In the genomic region with DNA sequence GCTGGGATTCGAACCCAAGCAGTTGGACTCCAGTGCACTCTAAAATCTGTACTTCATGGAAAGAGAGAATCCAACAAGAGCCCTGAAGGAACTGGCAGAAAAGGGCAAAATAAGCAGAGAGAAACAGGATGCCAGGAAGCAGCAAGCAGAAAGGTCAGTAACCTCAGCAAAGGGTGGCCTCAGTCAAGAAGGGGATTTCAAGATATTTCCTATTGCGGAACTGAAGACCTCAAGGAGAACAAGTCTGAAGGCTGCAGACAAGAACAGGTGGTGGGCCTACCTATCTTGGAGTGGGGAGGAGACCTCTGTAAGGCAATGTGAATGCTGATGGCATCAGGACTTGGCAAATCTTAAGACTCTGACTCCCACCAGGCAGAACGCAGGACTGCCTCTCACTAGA, we compare ENCODE assay signal across 15 cellular contexts. TPM values are rescaled to one million over a fixed set of nuclear protein-coding genes. Genes with fewer than 3 reads are reported as not detected.
DNase-seq lines count a peak whose midpoint lies in the region; ATAC-seq and TF ChIP-seq lines count a peak whose summit lies in the region.
"Had no signal": no experiment of that assay in that cellular context is flagged by ENCODE, and none has a peak within 500 bp of the region (broad histone marks: within the 10 kb centered on the region; RNA-seq: fewer than 3 reads in every experiment).

No MANE protein-coding gene starts in this region.

- peak; percentile 57 for DNase-seq in GM12864 (ENCODE audit: low read depth)
- DNase-seq in activated naive CD4-positive, alpha-beta T cell treated with anti-CD3 and anti-CD28 coated beads, Interleukin-2, amount 50 U/mL, for 16 hours, result no peak
- no peak for DNase-seq in islet precursor cell
- DNase-seq in left lobe of liver (ENCODE audit: low spot score), result no peak
- DNase-seq in WTC11 (ENCODE audit: low spot score), result no peak
- DNase-seq: GF-D8, NCI-H510A had no signal

- H3K27ac Mint-ChIP-seq in WTC11, result no peak overlapping the region
- H3K27ac Mint-ChIP-seq: endodermal cell, immature natural killer cell had no signal

- CTCF ChIA-PET in WTC11 (lab: Charles Lee), result interaction anchor here (0.6 to 2.2 kb wide), 26 partner anchors 8 to 577 kb away, joined by 3 to 17 read pairs (median 3); a partner anchor contains a TSS

- POLR2A ChIA-PET in WTC11 (lab: Charles Lee), result no interaction called here

- no peaks in the 10 kb centered on the region for H3K4me1 Mint-ChIP-seq in WTC11
- H3K4me1 Mint-ChIP-seq: endodermal cell had no signal

- H3K27me3 Mint-ChIP-seq in WTC11 (ENCODE audit: low read depth), result no peaks in the 10 kb centered on the region

- ATAC-seq in GM19351 (IDR thresholded peaks at IDR 0.05; ENCODE audit: unreplicated experiment), result peak; percentile 20
- peak; percentile 30 for ATAC-seq in HG02798 (IDR thresholded peaks at IDR 0.05; ENCODE audit: poor library complexity, unreplicated experiment)
- ATAC-seq in HG03558 (IDR thresholded peaks at IDR 0.05; ENCODE audit: extremely low read depth, unreplicated experiment), result peak; percentile 25
- ATAC-seq in left lobe of liver, result no peak
- ATAC-seq in WTC11, result no peak

- TF ChIP-seq CTCF in GM12864 (IDR thresholded peaks at IDR 0.05; ENCODE audit: low read depth, low read length, missing control alignments) (no peak), WTC11 (IDR thresholded peaks at IDR 0.05) (no peak)

- no peaks in the 10 kb centered on the region for H3K9me3 Mint-ChIP-seq in WTC11
- H3K9me3 Mint-ChIP-seq: endodermal cell, immature natural killer cell had no signal

- H3K36me3 Mint-ChIP-seq in WTC11, result peaks cover 12% of the 10 kb centered on the region

- no peak overlapping the region; the same call in 1 of the 2 replicates for H3K4me3 ChIP-seq in GM12864 (ENCODE audit: low read depth, low read length)
- H3K4me3 ChIP-seq: BLaER1, heart left ventricle, transverse colon had no signal

- no peak overlapping the region for H3K4me3 Mint-ChIP-seq in WTC11
- H3K4me3 Mint-ChIP-seq: endodermal cell, immature natural killer cell had no signal

TF ChIP-seq in WTC11, 78 proteins besides CTCF, POLR2A, EP300 and RAD21:
- no peak for TF ChIP-seq CBFB (CRISPR knock-in tag; IDR thresholded peaks at IDR 0.05; ENCODE audit: low read depth)
- no peak for TF ChIP-seq EMX1 (CRISPR knock-in tag; IDR thresholded peaks at IDR 0.05)
- TF ChIP-seq, protein P1, sequence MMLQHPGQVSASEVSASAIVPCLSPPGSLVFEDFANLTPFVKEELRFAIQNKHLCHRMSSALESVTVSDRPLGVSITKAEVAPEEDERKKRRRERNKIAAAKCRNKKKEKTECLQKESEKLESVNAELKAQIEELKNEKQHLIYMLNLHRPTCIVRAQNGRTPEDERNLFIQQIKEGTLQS (CRISPR knock-in tag; conservative IDR thresholded peaks at IDR 0.05), result no peak
- TF ChIP-seq ZNF121 (CRISPR knock-in tag; IDR thresholded peaks at IDR 0.05), result no peak
- TF ChIP-seq, protein P2, sequence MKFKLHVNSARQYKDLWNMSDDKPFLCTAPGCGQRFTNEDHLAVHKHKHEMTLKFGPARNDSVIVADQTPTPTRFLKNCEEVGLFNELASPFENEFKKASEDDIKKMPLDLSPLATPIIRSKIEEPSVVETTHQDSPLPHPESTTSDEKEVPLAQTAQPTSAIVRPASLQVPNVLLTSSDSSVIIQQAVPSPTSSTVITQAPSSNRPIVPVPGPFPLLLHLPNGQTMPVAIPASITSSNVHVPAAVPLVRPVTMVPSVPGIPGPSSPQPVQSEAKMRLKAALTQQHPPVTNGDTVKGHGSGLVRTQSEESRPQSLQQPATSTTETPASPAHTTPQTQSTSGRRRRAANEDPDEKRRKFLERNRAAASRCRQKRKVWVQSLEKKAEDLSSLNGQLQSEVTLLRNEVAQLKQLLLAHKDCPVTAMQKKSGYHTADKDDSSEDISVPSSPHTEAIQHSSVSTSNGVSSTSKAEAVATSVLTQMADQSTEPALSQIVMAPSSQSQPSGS (CRISPR knock-in tag; IDR thresholded peaks at IDR 0.05; ENCODE audit: borderline replicate concordance, low read depth), result no peak
- TF ChIP-seq, protein P3, sequence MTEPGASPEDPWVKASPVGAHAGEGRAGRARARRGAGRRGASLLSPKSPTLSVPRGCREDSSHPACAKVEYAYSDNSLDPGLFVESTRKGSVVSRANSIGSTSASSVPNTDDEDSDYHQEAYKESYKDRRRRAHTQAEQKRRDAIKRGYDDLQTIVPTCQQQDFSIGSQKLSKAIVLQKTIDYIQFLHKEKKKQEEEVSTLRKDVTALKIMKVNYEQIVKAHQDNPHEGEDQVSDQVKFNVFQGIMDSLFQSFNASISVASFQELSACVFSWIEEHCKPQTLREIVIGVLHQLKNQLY (CRISPR knock-in tag; IDR thresholded peaks at IDR 0.05), result no peak
- TF ChIP-seq SMAD3 (CRISPR knock-in tag; IDR thresholded peaks at IDR 0.05; ENCODE audit: borderline replicate concordance), result no peak
- TF ChIP-seq, protein P4, sequence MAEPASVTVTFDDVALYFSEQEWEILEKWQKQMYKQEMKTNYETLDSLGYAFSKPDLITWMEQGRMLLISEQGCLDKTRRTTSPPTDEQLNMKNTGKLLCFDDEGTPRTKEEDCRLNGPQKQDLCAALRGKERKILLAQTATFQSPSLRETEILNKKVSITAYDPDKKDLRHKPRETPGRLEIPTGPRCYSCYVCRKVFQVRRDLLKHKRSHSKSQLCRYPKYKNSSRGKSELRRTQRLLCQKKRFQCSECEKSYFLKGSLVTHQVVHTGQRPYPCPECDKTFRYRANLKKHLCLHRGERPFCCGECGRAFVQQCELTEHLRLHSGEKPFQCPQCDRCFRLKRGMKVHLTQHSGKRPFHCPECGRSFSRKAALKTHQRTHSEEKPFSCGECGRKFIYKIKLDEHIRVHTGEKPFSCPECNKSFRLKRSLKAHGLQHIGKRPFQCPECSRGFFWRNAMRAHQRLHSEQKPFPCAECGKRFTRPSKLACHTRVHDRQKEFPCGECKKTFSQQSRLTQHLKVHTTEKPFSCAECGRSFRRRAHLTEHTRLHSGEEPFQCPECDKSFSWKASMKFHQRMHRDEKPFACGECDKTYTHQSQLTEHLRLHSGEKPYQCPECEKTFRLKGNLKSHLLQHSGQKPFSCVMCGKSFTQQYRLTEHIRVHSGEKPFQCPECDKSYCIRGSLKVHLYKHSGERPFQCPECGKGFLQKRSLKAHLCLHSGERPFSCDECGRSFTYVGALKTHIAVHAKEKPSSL (CRISPR knock-in tag; conservative IDR thresholded peaks at IDR 0.05), result no peak
- TF ChIP-seq, protein P5, sequence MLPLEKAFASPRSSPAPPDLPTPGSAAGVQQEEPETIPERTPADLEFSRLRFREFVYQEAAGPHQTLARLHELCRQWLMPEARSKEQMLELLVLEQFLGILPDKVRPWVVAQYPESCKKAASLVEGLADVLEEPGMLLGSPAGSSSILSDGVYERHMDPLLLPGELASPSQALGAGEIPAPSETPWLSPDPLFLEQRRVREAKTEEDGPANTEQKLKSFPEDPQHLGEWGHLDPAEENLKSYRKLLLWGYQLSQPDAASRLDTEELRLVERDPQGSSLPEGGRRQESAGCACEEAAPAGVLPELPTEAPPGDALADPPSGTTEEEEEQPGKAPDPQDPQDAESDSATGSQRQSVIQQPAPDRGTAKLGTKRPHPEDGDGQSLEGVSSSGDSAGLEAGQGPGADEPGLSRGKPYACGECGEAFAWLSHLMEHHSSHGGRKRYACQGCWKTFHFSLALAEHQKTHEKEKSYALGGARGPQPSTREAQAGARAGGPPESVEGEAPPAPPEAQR (CRISPR knock-in tag; IDR thresholded peaks at IDR 0.05), result no peak
- TF ChIP-seq TP53 (CRISPR knock-in tag; IDR thresholded peaks at IDR 0.05), result no peak
- no peak for TF ChIP-seq FOXJ3 (CRISPR knock-in tag; IDR thresholded peaks at IDR 0.05; ENCODE audit: borderline replicate concordance)
- TF ChIP-seq GTF2I (CRISPR knock-in tag; conservative IDR thresholded peaks at IDR 0.05), result no peak
- no peak for TF ChIP-seq MYBL2 (CRISPR knock-in tag; IDR thresholded peaks at IDR 0.05)
- TF ChIP-seq CREM (CRISPR knock-in tag; IDR thresholded peaks at IDR 0.05), result no peak
- TF ChIP-seq NFE2L1 (CRISPR knock-in tag; IDR thresholded peaks at IDR 0.05), result no peak
- TF ChIP-seq, protein P6, sequence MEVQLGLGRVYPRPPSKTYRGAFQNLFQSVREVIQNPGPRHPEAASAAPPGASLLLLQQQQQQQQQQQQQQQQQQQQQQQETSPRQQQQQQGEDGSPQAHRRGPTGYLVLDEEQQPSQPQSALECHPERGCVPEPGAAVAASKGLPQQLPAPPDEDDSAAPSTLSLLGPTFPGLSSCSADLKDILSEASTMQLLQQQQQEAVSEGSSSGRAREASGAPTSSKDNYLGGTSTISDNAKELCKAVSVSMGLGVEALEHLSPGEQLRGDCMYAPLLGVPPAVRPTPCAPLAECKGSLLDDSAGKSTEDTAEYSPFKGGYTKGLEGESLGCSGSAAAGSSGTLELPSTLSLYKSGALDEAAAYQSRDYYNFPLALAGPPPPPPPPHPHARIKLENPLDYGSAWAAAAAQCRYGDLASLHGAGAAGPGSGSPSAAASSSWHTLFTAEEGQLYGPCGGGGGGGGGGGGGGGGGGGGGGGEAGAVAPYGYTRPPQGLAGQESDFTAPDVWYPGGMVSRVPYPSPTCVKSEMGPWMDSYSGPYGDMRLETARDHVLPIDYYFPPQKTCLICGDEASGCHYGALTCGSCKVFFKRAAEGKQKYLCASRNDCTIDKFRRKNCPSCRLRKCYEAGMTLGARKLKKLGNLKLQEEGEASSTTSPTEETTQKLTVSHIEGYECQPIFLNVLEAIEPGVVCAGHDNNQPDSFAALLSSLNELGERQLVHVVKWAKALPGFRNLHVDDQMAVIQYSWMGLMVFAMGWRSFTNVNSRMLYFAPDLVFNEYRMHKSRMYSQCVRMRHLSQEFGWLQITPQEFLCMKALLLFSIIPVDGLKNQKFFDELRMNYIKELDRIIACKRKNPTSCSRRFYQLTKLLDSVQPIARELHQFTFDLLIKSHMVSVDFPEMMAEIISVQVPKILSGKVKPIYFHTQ (CRISPR knock-in tag; IDR thresholded peaks at IDR 0.05), result no peak
- TF ChIP-seq HMGA2 (CRISPR knock-in tag; IDR thresholded peaks at IDR 0.05), result no peak

RNA-seq across cellular contexts. Expression of a gene that starts 20.1 kb away (rescaled TPM):
- total RNA-seq in left lobe of liver (6.2 TPM), WTC11 (2021) (22.4 to 23.8 TPM (median 23.0 TPM) in 3 replicates)

RNA-seq across cellular contexts. Expression of a gene that starts 48.2 kb away (rescaled TPM):
- total RNA-seq in left lobe of liver, result 95.5 TPM
- 13.9 to 21.3 TPM (median 19.6 TPM) in 3 replicates for total RNA-seq in WTC11 (2021)

RNA-seq across cellular contexts. Expression of a gene that starts 48.3 kb away (rescaled TPM):
- 1.5 TPM for total RNA-seq in left lobe of liver
- total RNA-seq in WTC11 (2021), result 1.8 to 3.5 TPM (median 3.3 TPM) in 3 replicates

Comparison
In these comparisons a context has a peak if more than half of its experiments do, and no peak if none do; other contexts are left out.
1. ATAC-seq: peak in GM19351 (single experiment), HG02798 (single experiment) and HG03558 (single experiment); none in left lobe of liver (single experiment) and WTC11 (single experiment).